ENCODE assay signal across 8 cellular contexts in genomic region chr4:117134386-117134785, GRCh38. TPM values are rescaled to one million over a fixed set of nuclear protein-coding genes. Genes with fewer than 3 reads are reported as not detected.
DNase-seq lines count a peak whose midpoint lies in the region; ATAC-seq and TF ChIP-seq lines count a peak whose summit lies in the region.

No MANE protein-coding gene starts in this region.

- no peaks in the 10 kb centered on the region for H3K9me3 ChIP-seq in esophagus muscularis mucosa

- H3K36me3 Mint-ChIP-seq in progenitor cell of endocrine pancreas (ENCODE audit: insufficient read depth), result peaks cover 5% of the 10 kb centered on the region
- H3K36me3 Mint-ChIP-seq in effector memory CD8-positive, alpha-beta T cell (ENCODE audit: insufficient read depth), result no peaks in the 10 kb centered on the region

- intact Hi-C loops in esophagus muscularis mucosa (cut with DNase I), result no loop called here
- intact Hi-C loops in sciatic nerve (cut with DNase I), result no loop called here

- no peaks in the 10 kb centered on the region for H3K36me3 ChIP-seq in esophagus muscularis mucosa

- H3K4me3 Mint-ChIP-seq in progenitor cell of endocrine pancreas (ENCODE audit: low read depth), result no peak overlapping the region
- H3K4me3 Mint-ChIP-seq in effector memory CD8-positive, alpha-beta T cell, result no peak overlapping the region

- H3K4me3 ChIP-seq in esophagus muscularis mucosa, result peak overlapping the region in 2 of 4 donors; percentile 6 to 10

- under 1% methylated on average over 4 of the region's 4 CpGs for WGBS in esophagus muscularis mucosa

- H3K27ac ChIP-seq in RWPE1 (no peak overlapping the region), esophagus muscularis mucosa (replicated peaks in 1 of 4) (no peak overlapping the region)

- TF ChIP-seq EP300 in esophagus muscularis mucosa (IDR thresholded peaks at IDR 0.05), result no peak

- ATAC-seq in HG02870 (IDR thresholded peaks at IDR 0.05; ENCODE audit: unreplicated experiment) (peak; percentile 55), sciatic nerve (no peak)
- no peak for ATAC-seq in effector memory CD8-positive, alpha-beta T cell (replicated peaks)

- H3K4me1 Mint-ChIP-seq in progenitor cell of endocrine pancreas (ENCODE audit: low read depth), result peaks cover 13% of the 10 kb centered on the region
- no peaks in the 10 kb centered on the region for H3K4me1 Mint-ChIP-seq in effector memory CD8-positive, alpha-beta T cell (ENCODE audit: low read depth in 2 of 2)

- H3K9me3 Mint-ChIP-seq in progenitor cell of endocrine pancreas (ENCODE audit: low read depth), result peaks cover 19% of the 10 kb centered on the region
- peaks cover 12 to 17% of the 10 kb centered on the region in 2 donors for H3K9me3 Mint-ChIP-seq in effector memory CD8-positive, alpha-beta T cell

- TF ChIP-seq CTCF in RWPE1 (conservative IDR thresholded peaks at IDR 0.05; ENCODE audit: low read depth), result peak; percentile 44; the same call in 1 of the 2 replicates
- TF ChIP-seq CTCF in esophagus muscularis mucosa (IDR thresholded peaks at IDR 0.05), result peak in 2 of 3 experiments; percentile 26 to 38
- TF ChIP-seq CTCF in progenitor cell of endocrine pancreas (IDR thresholded peaks at IDR 0.05; ENCODE audit: unreplicated experiment), result peak; percentile 67

- TF ChIP-seq POLR2A in esophagus muscularis mucosa (IDR thresholded peaks at IDR 0.05; ENCODE audit: low read depth), result no peak

- CTCF ChIA-PET in RWPE1 (lab: Yijun Ruan, JAX), result interaction anchor here (0.7 to 2.0 kb wide), 4 partner anchors 31 to 900 kb away, joined by 3 to 14 read pairs (median 3); partner anchors contain the start of gene NDST3

- H3K27me3 Mint-ChIP-seq in progenitor cell of endocrine pancreas, result no peaks in the 10 kb centered on the region
- no peaks in the 10 kb centered on the region for H3K27me3 Mint-ChIP-seq in effector memory CD8-positive, alpha-beta T cell

- POLR2A ChIA-PET in RWPE1 (lab: Yijun Ruan, JAX; ENCODE audit: low non-redundant PET), result no interaction called here

- peaks cover 0 to 3% (median 0%) of the 10 kb centered on the region in 4 donors for H3K4me1 ChIP-seq in esophagus muscularis mucosa

- no peak overlapping the region for H3K27ac Mint-ChIP-seq in progenitor cell of endocrine pancreas
- no peak overlapping the region for H3K27ac Mint-ChIP-seq in effector memory CD8-positive, alpha-beta T cell

- H3K27me3 ChIP-seq in esophagus muscularis mucosa, result no peaks in the 10 kb centered on the region

- DNase-seq in DMS153 (lab: John Stamatoyannopoulos, UW), result peak; percentile 3
- DNase-seq in RWPE1 (ENCODE audit: low spot score), result peak; percentile 15
- DNase-seq in esophagus muscularis mucosa (ENCODE audit: extremely low spot score), result no peak
- no peak for DNase-seq in progenitor cell of endocrine pancreas (ENCODE audit: low spot score, unreplicated experiment)
- no peak for DNase-seq in effector memory CD8-positive, alpha-beta T cell
- DNase-seq in GF-D8 (lab: John Stamatoyannopoulos, UW), result no peak
- DNase-seq in sciatic nerve (ENCODE audit: low spot score), result no peak

RNA-seq across cellular contexts. Expression of gene TRAM1L1, which starts 49.0 kb away (rescaled TPM):
- 1 to 10 TPM in 2 of 4 donors, under 1 TPM in 2; 0.29 to 2.2 (median 1.3) TPM for total RNA-seq in esophagus muscularis mucosa
- total RNA-seq in progenitor cell of endocrine pancreas, result 4.3 and 5.0 TPM in 2 replicates
- total RNA-seq in sciatic nerve, result 2.6 TPM

Comparison
In these comparisons a context has a peak if more than half of its experiments do, and no peak if none do; other contexts are left out.
1. DNase-seq: peak in DMS153 (single experiment) and RWPE1 (single experiment); none in esophagus muscularis mucosa (single experiment), progenitor cell of endocrine pancreas (single experiment), effector memory CD8-positive, alpha-beta T cell (0 of 3), GF-D8 (single experiment) and sciatic nerve (single experiment).
2. Peak in every context shown above with its lines, with median percentiles within 50 percentile points of each other: CTCF ChIP-seq.